ENCODE assay signal across 8 cellular contexts in the genomic region with DNA sequence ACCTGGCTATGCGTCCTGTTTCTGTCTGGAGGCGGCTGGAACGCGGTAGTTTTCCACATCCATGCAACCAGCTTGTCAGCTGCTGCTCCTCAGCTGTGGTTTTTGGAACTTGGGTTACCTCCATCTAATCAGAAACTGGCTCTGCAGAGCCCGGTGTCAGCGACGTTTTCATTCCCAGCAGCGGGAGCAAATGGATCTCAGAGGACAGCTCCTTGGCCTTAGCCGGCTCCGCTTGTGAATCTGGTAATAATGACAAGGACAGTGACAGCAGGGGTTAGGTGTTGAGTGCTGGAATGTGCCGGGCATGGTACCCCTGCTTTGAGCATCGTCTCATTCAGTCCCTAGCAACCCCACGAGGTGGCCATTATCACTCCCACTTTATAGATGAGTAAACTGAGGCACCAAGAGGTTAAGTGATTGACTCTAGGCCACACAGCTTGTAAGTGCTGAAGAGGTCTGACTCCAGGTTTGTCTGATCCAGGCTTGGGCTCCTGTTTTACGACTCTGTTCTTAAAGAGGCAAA. TPM values are rescaled to one million over a fixed set of nuclear protein-coding genes. Genes with fewer than 3 reads are reported as not detected.
A peak's percentile ranks its signal among the peaks of the same experiment; 100 is the strongest.
DNase-seq lines count a peak whose midpoint lies in the region; FAIRE-seq and TF ChIP-seq lines count a peak whose summit lies in the region.
"Had no signal": no experiment of that assay in that cellular context is flagged by ENCODE, and none has a peak within 500 bp of the region (broad histone marks: within the 10 kb centered on the region; RNA-seq: fewer than 3 reads in every experiment).

No MANE protein-coding gene starts in this region.

- TF ChIP-seq CTCF in stomach (IDR thresholded peaks at IDR 0.05), result no peak

- H3K27ac ChIP-seq in iPS-20b (ENCODE audit: low read length) (no peak overlapping the region), stomach (peak overlapping the region; percentile 82 to 99 (median 88))

- H3K9me3 ChIP-seq in iPS-20b (ENCODE audit: insufficient read depth, low read depth, low read length) (no peaks in the 10 kb centered on the region), stomach (no peaks in the 10 kb centered on the region)

- POLR2A ChIA-PET in activated CD4-positive, alpha-beta memory T cell treated with anti-CD3 and anti-CD28 coated beads, Interleukin-2, amount 10 ng/mL, durations not matched to agents 7 days and 5 days (lab: Charles Lee), result interaction anchor here (1.0 to 5.0 kb wide), 12 partner anchors 8 to 162 kb away, joined by 3 to 58 read pairs (median 12); partner anchors contain the start of genes MRGBP and OGFR

- peak overlapping the region; percentile 54 for H3K27ac Mint-ChIP-seq in activated CD4-positive, alpha-beta memory T cell treated with anti-CD3 and anti-CD28 coated beads, Interleukin-2, amount 10 ng/mL, durations not matched to agents 7 days and 5 days

- H3K4me1 ChIP-seq in iPS-20b (ENCODE audit: insufficient read depth, low read length), result no peaks in the 10 kb centered on the region; the same call in 1 of the 2 replicates
- H3K4me1 ChIP-seq in stomach, result peaks cover 60 to 75% (median 73%) of the 10 kb centered on the region in 4 donors

- TF ChIP-seq POLR2A in stomach (IDR thresholded peaks at IDR 0.05), result no peak

- CTCF ChIA-PET in activated CD4-positive, alpha-beta memory T cell treated with anti-CD3 and anti-CD28 coated beads, Interleukin-2, amount 10 ng/mL, durations not matched to agents 7 days and 5 days (lab: Charles Lee), result interaction anchor here (0.9 to 3.1 kb wide), 6 partner anchors 19 to 153 kb away, joined by 3 to 10 read pairs (median 5); partner anchors contain the start of gene MRGBP

- 36 to 47% (median 37%) methylated on average over 11 to 14 of the region's 14 CpGs for WGBS in stomach, 5 donors

- H3K27me3 Mint-ChIP-seq in activated CD4-positive, alpha-beta memory T cell treated with anti-CD3 and anti-CD28 coated beads, Interleukin-2, amount 10 ng/mL, durations not matched to agents 7 days and 5 days, result peaks cover 5% of the 10 kb centered on the region

- H3K9ac ChIP-seq in iPS-20b (ENCODE audit: low read depth, low read length), result peak overlapping the region; percentile 25; the same call in 1 of the 2 replicates

- intact Hi-C loops in stomach (cut with DNase I; ENCODE audit: low total_unique reads), result no loop called here

- no peaks in the 10 kb centered on the region for H3K36me3 ChIP-seq in iPS-20b (ENCODE audit: insufficient read depth, low read depth, low read length)
- no peaks in the 10 kb centered on the region for H3K36me3 ChIP-seq in stomach

- H3K36me3 Mint-ChIP-seq in activated CD4-positive, alpha-beta memory T cell treated with anti-CD3 and anti-CD28 coated beads, Interleukin-2, amount 10 ng/mL, durations not matched to agents 7 days and 5 days (ENCODE audit: low read depth), result peaks cover 12% of the 10 kb centered on the region

- DNase-seq in HTR-8/SVneo (ENCODE audit: insufficient read length, low spot score) (no peak), stomach (peak; percentile 55), GM19240 (ENCODE audit: insufficient read length, low spot score) (no peak), NCI-H748 treated with DMSO at 0.1 percent for 48 hours (lab: John Stamatoyannopoulos, UW) (no peak)
- no peak for DNase-seq in activated CD4-positive, alpha-beta memory T cell treated with anti-CD3 and anti-CD28 coated beads, Interleukin-2, amount 10 ng/mL, durations not matched to agents 7 days and 5 days
- no peak for DNase-seq in effector CD8-positive, alpha-beta T cell (lab: John Stamatoyannopoulos, UW)

- H3K4me3 ChIP-seq in iPS-20b (ENCODE audit: low read length), result peak overlapping the region; percentile 68; the same call in 1 of the 2 replicates
- peak overlapping the region; percentile 55 to 79 (median 63) for H3K4me3 ChIP-seq in stomach

- peaks cover 55% of the 10 kb centered on the region for H3K4me1 Mint-ChIP-seq in activated CD4-positive, alpha-beta memory T cell treated with anti-CD3 and anti-CD28 coated beads, Interleukin-2, amount 10 ng/mL, durations not matched to agents 7 days and 5 days

- H3K27me3 ChIP-seq in iPS-20b (ENCODE audit: insufficient read depth, low read length) (peaks cover 89% of the 10 kb centered on the region), stomach (peaks cover 5 to 48% (median 6%) of the 10 kb centered on the region in 3 donors)

- H3K4me3 Mint-ChIP-seq in activated CD4-positive, alpha-beta memory T cell treated with anti-CD3 and anti-CD28 coated beads, Interleukin-2, amount 10 ng/mL, durations not matched to agents 7 days and 5 days, result peak overlapping the region; percentile 83

- no peak for TF ChIP-seq EP300 in stomach (IDR thresholded peaks at IDR 0.05)

- H3K9me3 Mint-ChIP-seq in activated CD4-positive, alpha-beta memory T cell treated with anti-CD3 and anti-CD28 coated beads, Interleukin-2, amount 10 ng/mL, durations not matched to agents 7 days and 5 days, result no peaks in the 10 kb centered on the region

- FAIRE-seq in HTR-8/SVneo (lab: Jason Lieb, UNC), result peak; percentile 87
- FAIRE-seq: RCC 7860 had no signal

RNA-seq across cellular contexts. Expression of gene SLCO4A1, which starts 1.3 kb away (rescaled TPM):
- total RNA-seq in activated CD4-positive, alpha-beta memory T cell treated with anti-CD3 and anti-CD28 coated beads, Interleukin-2, amount 10 ng/mL, durations not matched to agents 7 days and 5 days, result 10 to 100 TPM; 51.5 to 51.7 TPM
- total RNA-seq in stomach, result 10 to 100 TPM in 3 of 5 donors, 1 to 10 TPM in 1, under 1 TPM in 1; 0.58 to 44.3 (median 20.7) TPM
- 10 to 100 TPM in 1 of 3 donors, 1 to 10 TPM in 2; 4.4 to 14.7 (median 9.0) TPM for polyA plus RNA-seq in stomach
